Comparison of ENCODE assay signal across 8 cellular contexts in genomic region chr2:130371723-130372054, GRCh38. TPM values are rescaled to one million over a fixed set of nuclear protein-coding genes. Genes with fewer than 3 reads are reported as not detected.
DNase-seq lines count a peak whose midpoint lies in the region; ATAC-seq and TF ChIP-seq lines count a peak whose summit lies in the region.

No MANE protein-coding gene starts in this region.

- 41% methylated on average over 7 of the region's 18 CpGs; no CpG with 5 or more reads in 1 of the 2 experiments for WGBS in IMR-90 (ENCODE audit: extremely low coverage in 2 of 2, insufficient read length in 1 of 2), 2 experiments

- no peak for TF ChIP-seq CTCF in CD8-positive, alpha-beta T cell (IDR thresholded peaks at IDR 0.05)
- TF ChIP-seq CTCF in IMR-90 (conservative IDR thresholded peaks at IDR 0.05; ENCODE audit: low read depth, low read length): no peak

- POLR2A ChIA-PET in CD8-positive, alpha-beta T cell (lab: Charles Lee): interaction anchor here (3.9 kb wide), 1 partner anchor 29 kb away, joined by 35 read pairs; the partner anchor contains the start of gene IMP4
- POLR2A ChIA-PET in IMR-90 (lab: Charles Lee; ENCODE audit: unreplicated experiment): no interaction called here

- no peaks in the 10 kb centered on the region; the same call in 1 of the 2 replicates for H4K20me1 ChIP-seq in IMR-90 (ENCODE audit: insufficient read depth, low read length)

- H2BK20ac ChIP-seq in IMR-90 (ENCODE audit: low read depth, low read length): no peak overlapping the region

- H2BK15ac ChIP-seq in IMR-90 (ENCODE audit: low read depth, low read length): no peak overlapping the region

- H3K27me3 Mint-ChIP-seq in CD8-positive, alpha-beta T cell (ENCODE audit: low read depth): no peaks in the 10 kb centered on the region
- H3K27me3 Mint-ChIP-seq in activated naive CD8-positive, alpha-beta T cell: no peaks in the 10 kb centered on the region
- H3K27me3 Mint-ChIP-seq in stimulated activated naive B cell treated with anti-CD40 and anti-IgM and Interleukin-4, amounts not matched to agents 10 μg/mL and 1 μg/mL and 100 μg/mL, for 72 hours: peaks cover 7 to 13% of the 10 kb centered on the region in 2 donors

- H3K27ac Mint-ChIP-seq in CD8-positive, alpha-beta T cell: peak overlapping the region; percentile 93
- H3K27ac Mint-ChIP-seq in activated naive CD8-positive, alpha-beta T cell: peak overlapping the region; percentile 97
- H3K27ac Mint-ChIP-seq in stimulated activated naive B cell treated with anti-CD40 and anti-IgM and Interleukin-4, amounts not matched to agents 10 μg/mL and 1 μg/mL and 100 μg/mL, for 72 hours: peak overlapping the region; percentile 98

- no peaks in the 10 kb centered on the region for H3K9me3 Mint-ChIP-seq in CD8-positive, alpha-beta T cell
- no peaks in the 10 kb centered on the region for H3K9me3 Mint-ChIP-seq in activated naive CD8-positive, alpha-beta T cell (ENCODE audit: low read depth)
- H3K9me3 Mint-ChIP-seq in stimulated activated naive B cell treated with anti-CD40 and anti-IgM and Interleukin-4, amounts not matched to agents 10 μg/mL and 1 μg/mL and 100 μg/mL, for 72 hours: peaks cover 1 to 5% of the 10 kb centered on the region in 2 donors

- CTCF ChIA-PET in CD8-positive, alpha-beta T cell (lab: Charles Lee): interaction anchor here (1.4 to 1.6 kb wide), 2 partner anchors 12 to 29 kb away, joined by 3 to 5 read pairs; partner anchors contain the start of gene IMP4
- CTCF ChIA-PET in IMR-90 (lab: Yijun Ruan, JAX): no interaction called here

- no peaks in the 10 kb centered on the region for H3K27me3 ChIP-seq in CD8-positive, alpha-beta T cell (ENCODE audit: insufficient read depth, low read length)
- H3K27me3 ChIP-seq in IMR-90 (ENCODE audit: control insufficient read depth, insufficient read depth, low read length): no peaks in the 10 kb centered on the region
- no peaks in the 10 kb centered on the region for H3K27me3 ChIP-seq in iPS-18a (ENCODE audit: control insufficient read depth, insufficient read depth, low read length)

- H3K27ac ChIP-seq in CD8-positive, alpha-beta T cell (ENCODE audit: low read depth, low read length): peak overlapping the region; percentile 46
- H3K27ac ChIP-seq in IMR-90 (ENCODE audit: insufficient read depth, low read length) (peak overlapping the region; percentile 72), iPS-18a (ENCODE audit: low read length) (no peak overlapping the region)

- peak overlapping the region; percentile 64 for H3K9ac ChIP-seq in IMR-90 (ENCODE audit: low read depth, low read length)
- peak overlapping the region; percentile 59 for H3K9ac ChIP-seq in iPS-18a (ENCODE audit: low read length)

- H3K56ac ChIP-seq in IMR-90 (ENCODE audit: extremely low read depth, insufficient read depth, low read length): peak overlapping the region; percentile 40

- no peaks in the 10 kb centered on the region for H3K9me3 ChIP-seq in CD8-positive, alpha-beta T cell (ENCODE audit: low read length)
- H3K9me3 ChIP-seq in IMR-90 (ENCODE audit: control insufficient read depth, insufficient read depth, low read length) (no peaks in the 10 kb centered on the region), iPS-18a (ENCODE audit: control insufficient read depth, low read depth, low read length) (no peaks in the 10 kb centered on the region)

- no peak for DNase-seq in CD8-positive, alpha-beta T cell
- DNase-seq in IMR-90 (peak; percentile 21), GOT3 (lab: John Stamatoyannopoulos, UW) (no peak)
- DNase-seq in stimulated activated naive B cell treated with anti-CD40 and anti-IgM and Interleukin-4, amounts not matched to agents 10 μg/mL and 1 μg/mL and 100 μg/mL, for 72 hours: no peak
- no peak for DNase-seq in activated CD4-positive, CD25-positive, alpha-beta regulatory T cell (lab: John Stamatoyannopoulos, UW)

- peaks cover 21 to 58% of the 10 kb centered on the region in 2 experiments for H3K79me1 ChIP-seq in IMR-90 (ENCODE audit: low read depth in 1 of 2, low read length in 2 of 2)

- H3K14ac ChIP-seq in IMR-90 (replicated peaks; ENCODE audit: low read depth, low read length): peak overlapping the region; percentile 98

- peak overlapping the region; percentile 68 to 91 for H4K8ac ChIP-seq in IMR-90 (ENCODE audit: low read depth in 2 of 2, low read length in 2 of 2)

- H2AFZ ChIP-seq in IMR-90 (replicated peaks; ENCODE audit: low read length, poor library complexity): peak overlapping the region; percentile 99

- H4K5ac ChIP-seq in IMR-90 (ENCODE audit: low read depth, low read length): peak overlapping the region; percentile 92

- in situ Hi-C loops in IMR-90 (cut with MboI; ENCODE audit: low sequenced_read_pairs): loop anchor here (25.0 kb wide), 1 partner anchor 741 kb away; the partner anchor contains the start of gene PLEKHB2

- H2BK120ac ChIP-seq in IMR-90 (ENCODE audit: low read depth, low read length): peak overlapping the region; percentile 86; the same call in 1 of the 2 replicates

- no peak for TF ChIP-seq POLR2A in IMR-90 (IDR thresholded peaks at IDR 0.05; ENCODE audit: low read depth, low read length)

- peak overlapping the region; percentile 93 for H3K23ac ChIP-seq in IMR-90 (ENCODE audit: low read depth, low read length)

- dilution Hi-C loops in IMR-90 (cut with HindIII; ENCODE audit: low sequenced_read_pairs, unreplicated experiment): no loop called here

- no peak for TF ChIP-seq RAD21 in IMR-90 (IDR thresholded peaks at IDR 0.05; ENCODE audit: low read length)

- peak overlapping the region; percentile 71 for H2BK5ac ChIP-seq in IMR-90 (ENCODE audit: low read depth, low read length, poor library complexity, severe bottlenecking)

- H3K4ac ChIP-seq in IMR-90 (ENCODE audit: low read depth, low read length): peak overlapping the region; percentile 94

- peak overlapping the region; percentile 75 for H3K18ac ChIP-seq in IMR-90 (ENCODE audit: low read depth, low read length)

- peak overlapping the region; percentile 76 for H2AK5ac ChIP-seq in IMR-90 (ENCODE audit: low read depth, low read length)

- intact Hi-C loops in CD8-positive, alpha-beta T cell (cut with DNase I, micrococcal nuclease): loop anchor here (1.0 to 2.0 kb wide), 4 partner anchors 15 to 29 kb away; partner anchors contain the start of genes PTPN18 (in 2 of the 2) and IMP4 (in 1 of the 2)
- intact Hi-C loops in IMR-90 (cut with micrococcal nuclease): loop anchor here (1.0 to 2.0 kb wide), 3 partner anchors 15 to 29 kb away; partner anchors contain the start of genes IMP4 and PTPN18

- peaks cover 38% of the 10 kb centered on the region for H3K4me1 ChIP-seq in CD8-positive, alpha-beta T cell (ENCODE audit: insufficient read depth, low read length)
- peaks cover 10% of the 10 kb centered on the region; the same call in 1 of the 2 replicates for H3K4me1 ChIP-seq in IMR-90 (ENCODE audit: control insufficient read depth, insufficient read depth, low read length)
- peaks cover 11% of the 10 kb centered on the region for H3K4me1 ChIP-seq in iPS-18a (ENCODE audit: control insufficient read depth, low read depth, low read length)

- H3K4me1 Mint-ChIP-seq in CD8-positive, alpha-beta T cell (ENCODE audit: low read depth): peaks cover 58% of the 10 kb centered on the region
- peaks cover 49% of the 10 kb centered on the region for H3K4me1 Mint-ChIP-seq in activated naive CD8-positive, alpha-beta T cell (ENCODE audit: low read depth)
- peaks cover 49 to 66% of the 10 kb centered on the region in 2 donors for H3K4me1 Mint-ChIP-seq in stimulated activated naive B cell treated with anti-CD40 and anti-IgM and Interleukin-4, amounts not matched to agents 10 μg/mL and 1 μg/mL and 100 μg/mL, for 72 hours

- H3K9me1 ChIP-seq in IMR-90 (ENCODE audit: insufficient read depth, low read length): peaks cover 13% of the 10 kb centered on the region

- no peaks in the 10 kb centered on the region for H3K36me3 ChIP-seq in CD8-positive, alpha-beta T cell (ENCODE audit: insufficient read depth, low read length)
- H3K36me3 ChIP-seq in IMR-90 (ENCODE audit: control insufficient read depth, insufficient read depth, low read length) (peaks cover 9% of the 10 kb centered on the region), iPS-18a (ENCODE audit: control insufficient read depth, low read depth, low read length) (no peaks in the 10 kb centered on the region)

- peak overlapping the region; percentile 76 for H4K91ac ChIP-seq in IMR-90 (ENCODE audit: insufficient read depth, low read depth, low read length)

- H2AK9ac ChIP-seq in IMR-90 (replicated peaks; ENCODE audit: low read depth, low read length, poor library complexity): peak overlapping the region; percentile 100

- H3K4me2 ChIP-seq in IMR-90 (ENCODE audit: low read depth, low read length): peak overlapping the region; percentile 82

- peak overlapping the region; percentile 77 for H3K4me3 ChIP-seq in CD8-positive, alpha-beta T cell (ENCODE audit: low read depth, low read length)
- H3K4me3 ChIP-seq in IMR-90 (ENCODE audit: insufficient read depth, low read depth, low read length) (peak overlapping the region; percentile 79), iPS-18a (ENCODE audit: low read length) (peak overlapping the region; percentile 77)

- peak overlapping the region; percentile 90 for H3K4me3 Mint-ChIP-seq in CD8-positive, alpha-beta T cell
- peak overlapping the region; percentile 93 for H3K4me3 Mint-ChIP-seq in activated naive CD8-positive, alpha-beta T cell
- H3K4me3 Mint-ChIP-seq in stimulated activated naive B cell treated with anti-CD40 and anti-IgM and Interleukin-4, amounts not matched to agents 10 μg/mL and 1 μg/mL and 100 μg/mL, for 72 hours: peak overlapping the region; percentile 89 to 95

- no peak for ATAC-seq in CD8-positive, alpha-beta T cell
- ATAC-seq in GM19463 (IDR thresholded peaks at IDR 0.05; ENCODE audit: unreplicated experiment): peak; percentile 14
- peak; percentile 1; the same call in 1 of the 2 replicates for ATAC-seq in IMR-90 (ENCODE audit: low read depth)
- peak; percentile 41 to 45 for ATAC-seq in stimulated activated naive B cell treated with anti-CD40 and anti-IgM and Interleukin-4, amounts not matched to agents 10 μg/mL and 1 μg/mL and 100 μg/mL, for 72 hours (replicated peaks)

- peaks cover 29% of the 10 kb centered on the region for H3K36me3 Mint-ChIP-seq in CD8-positive, alpha-beta T cell
- peaks cover 12% of the 10 kb centered on the region for H3K36me3 Mint-ChIP-seq in activated naive CD8-positive, alpha-beta T cell
- H3K36me3 Mint-ChIP-seq in stimulated activated naive B cell treated with anti-CD40 and anti-IgM and Interleukin-4, amounts not matched to agents 10 μg/mL and 1 μg/mL and 100 μg/mL, for 72 hours: peaks cover 39 to 52% of the 10 kb centered on the region in 2 donors

- no TSS peak for BruUV-seq in IMR-90 (replicated peaks; lab: Mats Ljungman, UMichigan)

TF ChIP-seq in IMR-90, 13 proteins besides CTCF, POLR2A, EP300 and RAD21 (continues in another document):
- no peak for TF ChIP-seq MAFK (IDR thresholded peaks at IDR 0.05; ENCODE audit: low read depth, low read length)

RNA-seq across cellular contexts. Expression of gene PTPN18, which starts 15.8 kb away (rescaled TPM):
- 10 to 100 TPM; 18.1 to 20.6 TPM for total RNA-seq in CD8-positive, alpha-beta T cell
- 7.2 and 9.7 TPM in 2 replicates for total RNA-seq in IMR-90 (2012; rRNA removed)
- polyA plus RNA-seq in IMR-90 (2012; rRNA removed): 13.4 and 15.5 TPM in 2 replicates
- 8.1 and 12.2 TPM in 2 replicates for polyA plus RNA-seq in IMR-90 (2012; cell fraction: cytosol; rRNA removed)
- 64.3 and 68.2 TPM in 2 replicates for polyA plus RNA-seq in IMR-90 (2012; cell fraction: nucleus; rRNA removed; ENCODE audit: low replicate concordance)

RNA-seq across cellular contexts. Expression of gene IMP4, which starts 29.0 kb away (rescaled TPM):
- 100 to 1,000 TPM; 108 to 120 TPM for total RNA-seq in CD8-positive, alpha-beta T cell
- total RNA-seq in IMR-90 (2012; rRNA removed): 127 and 154 TPM in 2 replicates
- polyA plus RNA-seq in IMR-90 (2012; rRNA removed): 169 and 187 TPM in 2 replicates
- 158 and 206 TPM in 2 replicates for polyA plus RNA-seq in IMR-90 (2012; cell fraction: cytosol; rRNA removed)
- 143 and 362 TPM in 2 replicates for polyA plus RNA-seq in IMR-90 (2012; cell fraction: nucleus; rRNA removed; ENCODE audit: low replicate concordance)
